In genomic region chr13:110249326-110249725, GRCh38 we compare ENCODE assay signal across 17 cellular contexts. TPM values are rescaled to one million over a fixed set of nuclear protein-coding genes. Genes with fewer than 3 reads are reported as not detected.
A peak's percentile ranks its signal among the peaks of the same experiment; 100 is the strongest.
DNase-seq lines count a peak whose midpoint lies in the region; ATAC-seq and TF ChIP-seq lines count a peak whose summit lies in the region.
"Had no signal": no experiment of that assay in that cellular context is flagged by ENCODE, and none has a peak within 500 bp of the region (broad histone marks: within the 10 kb centered on the region; RNA-seq: fewer than 3 reads in every experiment).

No MANE protein-coding gene starts in this region.

- H3K27ac ChIP-seq in left ventricle myocardium inferior (replicated peaks) (peak overlapping the region; percentile 92), psoas muscle (peak overlapping the region; percentile 63)
- H3K27ac ChIP-seq: A549 had no signal

- no peak for TF ChIP-seq CTCF in left ventricle myocardium inferior (IDR thresholded peaks at IDR 0.05; ENCODE audit: borderline replicate concordance)
- TF ChIP-seq CTCF in fibroblast of villous mesenchyme (IDR thresholded peaks at IDR 0.05; ENCODE audit: insufficient read depth, low read depth, low read length), result no peak
- TF ChIP-seq CTCF in psoas muscle (IDR thresholded peaks at IDR 0.05), result no peak

- H3K36me3 ChIP-seq in left ventricle myocardium inferior (peaks cover 7% of the 10 kb centered on the region), psoas muscle (ENCODE audit: insufficient read depth in 1 of 2, low read depth in 1 of 2) (peaks cover 0 to 3% of the 10 kb centered on the region in 2 donors)

- H3K4me1 ChIP-seq in left ventricle myocardium inferior, result peaks cover 83% of the 10 kb centered on the region
- peaks cover 13% of the 10 kb centered on the region for H3K4me1 ChIP-seq in psoas muscle

- H3K9me3 ChIP-seq in left ventricle myocardium inferior (replicated peaks), result no peaks in the 10 kb centered on the region
- H3K9me3 ChIP-seq in psoas muscle, result no peaks in the 10 kb centered on the region
- H3K9me3 ChIP-seq: A549 had no signal

- 56 to 62% (median 60%) methylated on average over 13 of the region's 13 CpGs for WGBS in psoas muscle, 3 donors

- no peak for DNase-seq in left ventricle myocardium inferior
- DNase-seq in cardiac septum (ENCODE audit: low spot score), result no peak
- DNase-seq in fibroblast of villous mesenchyme (ENCODE audit: low read depth), result peak; percentile 43
- peak in 1 of 2 donors; percentile 33 for DNase-seq in psoas muscle
- DNase-seq in ureter (ENCODE audit: low spot score), result peak; percentile 38
- no peak for DNase-seq in NCI-H1436 (lab: John Stamatoyannopoulos, UW)
- no peak for DNase-seq in UCSD-AML1 (lab: John Stamatoyannopoulos, UW; ENCODE audit: unreplicated experiment)
- DNase-seq: activated naive CD8-positive, alpha-beta T cell treated with anti-CD3 and anti-CD28 coated beads for 36 hours; activated T-cell treated with anti-CD3 and anti-CD28 coated beads, Interleukin-2, amount 50 U/mL, for 24 hours; CD4-positive, alpha-beta T cell; cerebellar nuclear complex; glutamatergic neuron; NCI-H2029 treated with DMSO at 0.1 percent for 48 hours; NCI-H524 had no signal

- intact Hi-C loops in left ventricle myocardium inferior (cut with micrococcal nuclease), result no loop called here
- intact Hi-C loops in cardiac septum (cut with DNase I), result no loop called here
- intact Hi-C loops in psoas muscle (cut with DNase I), result no loop called here

- peak in 1 of 4 donors; percentile 23 for ATAC-seq in psoas muscle
- no peak for ATAC-seq in HG02763 (IDR thresholded peaks at IDR 0.05; ENCODE audit: unreplicated experiment)
- ATAC-seq: A549 had no signal

- H3K4me3 ChIP-seq in left ventricle myocardium inferior (no peak overlapping the region), fibroblast of villous mesenchyme (ENCODE audit: low read depth, low read length) (no peak overlapping the region), psoas muscle (no peak overlapping the region)
- H3K4me3 ChIP-seq: A549, SK-N-MC had no signal

- no peaks in the 10 kb centered on the region for H3K27me3 ChIP-seq in left ventricle myocardium inferior (ENCODE audit: low read depth)
- H3K27me3 ChIP-seq in psoas muscle (ENCODE audit: insufficient read depth in 3 of 3, low read length in 2 of 3), result peaks cover 0 to 7% (median 2%) of the 10 kb centered on the region in 3 donors

RNA-seq across cellular contexts. Expression of gene COL4A1, which starts 57.6 kb away (rescaled TPM):
- total RNA-seq in left ventricle myocardium inferior, result 120 TPM
- total RNA-seq in cardiac septum, result 196 TPM
- total RNA-seq in fibroblast of villous mesenchyme, result 1,391 and 1,673 TPM in 2 replicates
- 100 to 1,000 TPM in 2 of 4 donors, 10 to 100 TPM in 2; 87.3 to 127 (median 110) TPM for total RNA-seq in psoas muscle
- 100 to 1,000 TPM in 1 of 3 donors, 10 to 100 TPM in 2; 39.0 to 115 (median 60.2) TPM for polyA plus RNA-seq in psoas muscle
- 144 TPM for total RNA-seq in ureter
- total RNA-seq: activated naive CD8-positive, alpha-beta T cell treated with anti-CD3 and anti-CD28 coated beads for 36 hours had no signal

RNA-seq across cellular contexts. Expression of gene COL4A2, which starts 57.8 kb away (rescaled TPM):
- total RNA-seq in left ventricle myocardium inferior (117 TPM), cardiac septum (165 TPM), fibroblast of villous mesenchyme (756 and 1,116 TPM in 2 replicates), psoas muscle (10 to 100 TPM; 49.1 to 64.0 (median 59.9) TPM), ureter (227 TPM)
- polyA plus RNA-seq in psoas muscle, result 10 to 100 TPM; 25.8 to 84.5 (median 37.9) TPM
- total RNA-seq: activated naive CD8-positive, alpha-beta T cell treated with anti-CD3 and anti-CD28 coated beads for 36 hours; CD4-positive, alpha-beta T cell had no signal

Comparison
In these comparisons a context has a peak if more than half of its experiments do, and no peak if none do; other contexts are left out.
1. DNase-seq: peak in fibroblast of villous mesenchyme (single experiment) and ureter (single experiment); none in left ventricle myocardium inferior (single experiment), cardiac septum (single experiment), NCI-H1436 (single experiment) and UCSD-AML1 (single experiment).